ENCODE assay signal across 8 cellular contexts in the genomic region with DNA sequence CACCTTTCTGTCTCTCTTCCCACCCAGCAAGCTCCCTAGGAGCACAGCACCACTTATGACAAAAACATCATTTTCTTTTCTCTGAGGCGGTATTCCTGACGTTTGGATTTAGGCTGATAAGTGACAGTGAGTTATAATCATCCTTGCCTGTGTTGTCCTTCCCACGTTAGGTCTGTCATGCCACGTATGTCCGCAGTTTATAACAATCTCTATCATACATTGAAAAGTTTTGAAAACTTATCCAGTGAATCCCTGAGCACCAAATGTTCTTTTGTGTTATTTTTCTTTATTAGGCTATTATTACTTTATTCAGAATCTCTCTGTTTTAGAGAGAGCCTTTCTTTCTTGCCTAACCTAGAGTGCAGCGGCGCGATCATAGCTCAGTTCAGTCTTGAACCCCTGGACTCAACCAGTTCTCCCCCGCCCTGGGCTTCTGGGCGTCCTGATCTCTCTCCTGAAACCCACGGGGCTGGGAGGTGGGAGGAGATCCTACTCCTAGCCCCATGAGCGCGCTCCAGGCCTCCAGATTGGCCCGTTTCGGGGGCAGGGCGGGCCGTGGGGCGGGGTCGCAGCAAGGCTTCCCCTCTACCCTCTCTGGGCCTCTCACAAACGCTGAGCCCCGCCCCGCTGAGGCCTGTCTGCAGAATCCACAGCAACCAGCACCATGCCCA. TPM values are rescaled to one million over a fixed set of nuclear protein-coding genes. Genes with fewer than 3 reads are reported as not detected.
DNase-seq lines count a peak whose midpoint lies in the region; ATAC-seq and TF ChIP-seq lines count a peak whose summit lies in the region.

Gene GSTM2 (plus strand): TSS at position 606 of the 671 bp plus-strand sequence. CDS start 59 bp downstream, at position 665.

- no peak within 1 kb of the TSS for H3K27ac Mint-ChIP-seq in activated naive CD4-positive, alpha-beta T cell treated with anti-CD3 and anti-CD28 coated beads for 36 hours
- H3K27ac Mint-ChIP-seq in glutamatergic neuron (ENCODE audit: unreplicated experiment): no peak within 1 kb of the TSS

- no peaks in the 10 kb centered on the region for H3K9me3 ChIP-seq in SJCRH30 (replicated peaks)

- no peak for TF ChIP-seq CTCF in AG04449 (IDR thresholded peaks at IDR 0.05; ENCODE audit: insufficient read depth, low read length, missing control alignments)
- no peak for TF ChIP-seq CTCF in glutamatergic neuron (IDR thresholded peaks at IDR 0.05; ENCODE audit: partially characterized antibody, unreplicated experiment)
- no peak for TF ChIP-seq CTCF in omental fat pad (IDR thresholded peaks at IDR 0.05)

- POLR2A ChIA-PET in AG04449 (lab: Yijun Ruan, JAX): interaction anchor here (0.6 kb wide), 1 partner anchor 53 kb away, joined by 3 read pairs; no protein-coding TSS in a partner anchor

- CTCF ChIA-PET in AG04449 (lab: Yijun Ruan, JAX): interaction anchor here (1.2 to 2.6 kb wide), 5 partner anchors 27 to 317 kb away, joined by 3 to 9 read pairs (median 4); partner anchors contain the start of gene AHCYL1
- CTCF ChIA-PET in activated naive CD4-positive, alpha-beta T cell treated with anti-CD3 and anti-CD28 coated beads for 36 hours (lab: Charles Lee): interaction anchor here (1.0 to 1.3 kb wide), 2 partner anchors 12 to 27 kb away, joined by 3 read pairs; partner anchors contain the start of gene GSTM4

- ATAC-seq in HG03432 (IDR thresholded peaks at IDR 0.05; ENCODE audit: unreplicated experiment): peak; percentile 97
- ATAC-seq in omental fat pad (ENCODE audit: low FRiP score): peak; percentile 99

- H3K27me3 ChIP-seq in SJCRH30: no peaks in the 10 kb centered on the region

- H3K4me3 Mint-ChIP-seq in activated naive CD4-positive, alpha-beta T cell treated with anti-CD3 and anti-CD28 coated beads for 36 hours: peak within 1 kb of the TSS; percentile 68
- H3K4me3 Mint-ChIP-seq in glutamatergic neuron (ENCODE audit: unreplicated experiment): peak within 1 kb of the TSS; percentile 82

- no peaks in the 10 kb centered on the region for H3K27me3 Mint-ChIP-seq in activated naive CD4-positive, alpha-beta T cell treated with anti-CD3 and anti-CD28 coated beads for 36 hours (ENCODE audit: low read depth)
- H3K27me3 Mint-ChIP-seq in glutamatergic neuron (ENCODE audit: unreplicated experiment): peaks cover 7% of the 10 kb centered on the region

- H3K27ac ChIP-seq in SJCRH30: no peak within 1 kb of the TSS
- no peak within 1 kb of the TSS for H3K27ac ChIP-seq in substantia nigra (ENCODE audit: low read depth, low read length, poor library complexity, severe bottlenecking)

- intact Hi-C loops in activated naive CD4-positive, alpha-beta T cell treated with anti-CD3 and anti-CD28 coated beads for 36 hours (cut with micrococcal nuclease): no loop called here

- peaks cover 5% of the 10 kb centered on the region; the same call in 1 of the 2 replicates for H3K4me1 ChIP-seq in SJCRH30

- no peaks in the 10 kb centered on the region for H3K36me3 Mint-ChIP-seq in activated naive CD4-positive, alpha-beta T cell treated with anti-CD3 and anti-CD28 coated beads for 36 hours (ENCODE audit: low read depth)
- no peaks in the 10 kb centered on the region for H3K36me3 Mint-ChIP-seq in glutamatergic neuron (ENCODE audit: unreplicated experiment)

- no peaks in the 10 kb centered on the region for H3K36me3 ChIP-seq in SJCRH30

- H3K4me1 Mint-ChIP-seq in activated naive CD4-positive, alpha-beta T cell treated with anti-CD3 and anti-CD28 coated beads for 36 hours (ENCODE audit: low read depth): peaks cover 17% of the 10 kb centered on the region
- peaks cover 6% of the 10 kb centered on the region for H3K4me1 Mint-ChIP-seq in glutamatergic neuron (ENCODE audit: low read depth, unreplicated experiment)

- DNase-seq in AG04449 (ENCODE audit: low read depth, low spot score) (no peak), GM19238 (ENCODE audit: insufficient read length, low spot score) (peak; percentile 60), SJCRH30 (peak; percentile 90), glutamatergic neuron (peak; percentile 93), omental fat pad (ENCODE audit: low spot score) (peak; percentile 83), substantia nigra (lab: John Stamatoyannopoulos, UW) (peak in 46 of 49 donors; percentile 20 to 89 (median 76))
- peak; percentile 92 for DNase-seq in activated naive CD4-positive, alpha-beta T cell treated with anti-CD3 and anti-CD28 coated beads for 36 hours

- no peaks in the 10 kb centered on the region for H3K9me3 Mint-ChIP-seq in activated naive CD4-positive, alpha-beta T cell treated with anti-CD3 and anti-CD28 coated beads for 36 hours
- H3K9me3 Mint-ChIP-seq in glutamatergic neuron (ENCODE audit: unreplicated experiment): peaks cover 5% of the 10 kb centered on the region

- H3K4me3 ChIP-seq in AG04449 (ENCODE audit: low read depth, low read length) (peak within 1 kb of the TSS; percentile 64), SJCRH30 (peak within 1 kb of the TSS; percentile 48)

RNA-seq across cellular contexts. Expression of gene GSTM2, which starts in this region (rescaled TPM):
- 3.4 and 5.9 TPM in 2 replicates for total RNA-seq in SJCRH30 (2014; rRNA removed; shearing (Covaris generic))
- total RNA-seq in activated naive CD4-positive, alpha-beta T cell treated with anti-CD3 and anti-CD28 coated beads for 36 hours: 10 to 100 TPM; 14.2 to 14.3 TPM
- total RNA-seq in glutamatergic neuron (ENCODE audit: unreplicated experiment) (33.6 TPM), omental fat pad (10 to 100 TPM; 35.3 to 74.7 (median 52.2) TPM)
